In genomic region chr10:15169555-15170407, GRCh38 we compare ENCODE assay signal across 8 cellular contexts. TPM values are rescaled to one million over a fixed set of nuclear protein-coding genes. Genes with fewer than 3 reads are reported as not detected.
DNase-seq lines count a peak whose midpoint lies in the region; ATAC-seq lines count a peak whose summit lies in the region.

No MANE protein-coding gene starts in this region.

- no peak overlapping the region for H2BK5ac ChIP-seq in trophoblast cell (ENCODE audit: low read depth, low read length, poor library complexity)

- H3K36me3 ChIP-seq in CD8-positive, alpha-beta memory T cell (ENCODE audit: insufficient read depth, low read length), result no peaks in the 10 kb centered on the region
- H3K36me3 ChIP-seq in trophoblast cell (ENCODE audit: control insufficient read depth in 1 of 2, insufficient read depth in 2 of 2, low read length in 2 of 2), result no peaks in the 10 kb centered on the region
- no peaks in the 10 kb centered on the region for H3K36me3 ChIP-seq in H7 (replicated peaks; ENCODE audit: control insufficient read depth, insufficient read depth, low read length)

- ATAC-seq in GM19463 (IDR thresholded peaks at IDR 0.05; ENCODE audit: unreplicated experiment) (no peak), HG02798 (IDR thresholded peaks at IDR 0.05; ENCODE audit: poor library complexity, unreplicated experiment) (no peak)

- no peaks in the 10 kb centered on the region for H3K27me3 ChIP-seq in CD8-positive, alpha-beta memory T cell (ENCODE audit: insufficient read depth, low read length, poor library complexity, severe bottlenecking)
- H3K27me3 ChIP-seq in trophoblast cell (ENCODE audit: insufficient read depth, low read length) (no peaks in the 10 kb centered on the region), H7 (ENCODE audit: control insufficient read depth, insufficient read depth, low read length) (peaks cover 2% of the 10 kb centered on the region; the same call in 1 of the 2 replicates)

- H2BK120ac ChIP-seq in trophoblast cell (ENCODE audit: insufficient read depth, low read length, poor library complexity), result no peak overlapping the region

- H3K27ac Mint-ChIP-seq in CD8-positive, alpha-beta memory T cell, result peak overlapping the region; percentile 64 to 94 (median 88)

- no peak overlapping the region for H3K18ac ChIP-seq in trophoblast cell (ENCODE audit: low read length)

- no peaks in the 10 kb centered on the region for H3K9me3 Mint-ChIP-seq in CD8-positive, alpha-beta memory T cell

- peaks cover 0 to 6% (median 0%) of the 10 kb centered on the region in 3 donors for H3K36me3 Mint-ChIP-seq in CD8-positive, alpha-beta memory T cell

- peak overlapping the region; percentile 57 for H3K4me3 ChIP-seq in CD8-positive, alpha-beta memory T cell (ENCODE audit: low read length)
- H3K4me3 ChIP-seq in trophoblast cell (ENCODE audit: low read depth, low read length) (no peak overlapping the region), H7 (ENCODE audit: insufficient read depth, low read depth, low read length) (no peak overlapping the region)

- peak overlapping the region; percentile 43 for H4K8ac ChIP-seq in trophoblast cell (ENCODE audit: low read depth, low read length)

- POLR2A ChIA-PET in CD8-positive, alpha-beta memory T cell (lab: Charles Lee), result interaction anchor here (1.3 to 2.4 kb wide), 5 partner anchors 16 to 72 kb away, joined by 5 to 20 read pairs (median 7); partner anchors contain the start of gene RPP38

- peaks cover 56% of the 10 kb centered on the region for H3K4me1 ChIP-seq in CD8-positive, alpha-beta memory T cell (ENCODE audit: insufficient read depth, low read length)
- H3K4me1 ChIP-seq in trophoblast cell (ENCODE audit: control insufficient read depth in 1 of 2, insufficient read depth in 2 of 2, low read length in 2 of 2), result peaks cover 7 to 10% of the 10 kb centered on the region in 2 experiments

- H2AFZ ChIP-seq in trophoblast cell (ENCODE audit: insufficient read depth, low read length, poor library complexity), result no peak overlapping the region

- H3K4me2 ChIP-seq in trophoblast cell (ENCODE audit: low read length), result no peak overlapping the region

- peak overlapping the region; percentile 13 for H2BK12ac ChIP-seq in trophoblast cell (ENCODE audit: low read length)

- H3K27ac ChIP-seq in CD8-positive, alpha-beta memory T cell (ENCODE audit: low read depth, low read length), result peak overlapping the region; percentile 52
- H3K27ac ChIP-seq in caudate nucleus (ENCODE audit: low read depth, low read length), result peak overlapping the region; percentile 60
- no peak overlapping the region for H3K27ac ChIP-seq in trophoblast cell (ENCODE audit: low read depth, low read length)

- peaks cover 57 to 69% (median 64%) of the 10 kb centered on the region in 3 donors for H3K4me1 Mint-ChIP-seq in CD8-positive, alpha-beta memory T cell

- H3K4ac ChIP-seq in trophoblast cell (ENCODE audit: low read depth, low read length), result no peak overlapping the region

- peak; percentile 28 to 76 (median 71) for DNase-seq in CD8-positive, alpha-beta memory T cell
- DNase-seq in T-helper 1 cell (peak; percentile 32 to 81 (median 49)), caudate nucleus (lab: John Stamatoyannopoulos, UW) (peak in 2 of 61 donors; percentile 7 to 29), trophoblast cell (no peak), H7 (no peak)
- no peak for DNase-seq in NK-92 treated with Interleukin-12 subunit alpha and Interleukin-12 subunit beta, amount 100 ng/mL, for 24 hours (lab: John Stamatoyannopoulos, UW)

- H4K91ac ChIP-seq in trophoblast cell (ENCODE audit: low read depth, low read length), result no peak overlapping the region

- H3K4me3 Mint-ChIP-seq in CD8-positive, alpha-beta memory T cell, result peak overlapping the region; percentile 77 to 97 (median 82)

- no CpG with 5 or more reads among the region's 16 CpGs for WGBS in trophoblast cell (ENCODE audit: extremely low coverage, insufficient coverage, insufficient read length)

- no peaks in the 10 kb centered on the region for H3K79me2 ChIP-seq in trophoblast cell (ENCODE audit: control insufficient read depth, insufficient read depth, low read length, poor library complexity)

- H3K27me3 Mint-ChIP-seq in CD8-positive, alpha-beta memory T cell, result peaks cover 0 to 2% of the 10 kb centered on the region in 2 donors

- H3K79me1 ChIP-seq in trophoblast cell (ENCODE audit: low read length), result peaks cover 5% of the 10 kb centered on the region

- CTCF ChIA-PET in CD8-positive, alpha-beta memory T cell (lab: Charles Lee), result interaction anchor here (0.9 to 3.2 kb wide), 6 partner anchors 16 to 64 kb away, joined by 3 to 15 read pairs (median 6); no protein-coding TSS in a partner anchor

- H4K12ac ChIP-seq in trophoblast cell (ENCODE audit: low read depth, low read length), result no peak overlapping the region

- no peak overlapping the region for H2AK5ac ChIP-seq in trophoblast cell (ENCODE audit: low read length)

- H3K9ac ChIP-seq in trophoblast cell (ENCODE audit: low read length), result no peak overlapping the region

- H3K23ac ChIP-seq in trophoblast cell (ENCODE audit: low read length), result no peak overlapping the region

- no peak overlapping the region for H3K14ac ChIP-seq in trophoblast cell (ENCODE audit: low read length)

- H3K9me3 ChIP-seq in CD8-positive, alpha-beta memory T cell (ENCODE audit: low read length), result no peaks in the 10 kb centered on the region
- H3K9me3 ChIP-seq in trophoblast cell (ENCODE audit: insufficient read depth, low read depth, low read length), result no peaks in the 10 kb centered on the region

RNA-seq across cellular contexts. Expression of gene NMT2, which starts 1.3 kb away (rescaled TPM):
- total RNA-seq in CD8-positive, alpha-beta memory T cell, result 10 to 100 TPM; 16.1 to 16.8 TPM
- polyA plus RNA-seq in CD8-positive, alpha-beta memory T cell, result 36.6 TPM
- polyA plus RNA-seq in trophoblast cell (2013), result 5.7 and 5.9 TPM in 2 replicates
- total RNA-seq in H7 (2014; rRNA removed; shearing (Covaris generic)), result 10.6 and 12.3 TPM in 2 replicates

Comparison
In these comparisons a context has a peak if more than half of its experiments do, and no peak if none do; other contexts are left out.
1. DNase-seq: peak in CD8-positive, alpha-beta memory T cell (5 of 5) and T-helper 1 cell (5 of 5); none in trophoblast cell (0 of 2), NK-92 treated with Interleukin-12 subunit alpha and Interleukin-12 subunit beta, amount 100 ng/mL, for 24 hours (single experiment) and H7 (single experiment).